In genomic region chr17:76404256-76404655, GRCh38 we compare ENCODE assay signal across 22 cellular contexts. TPM values are rescaled to one million over a fixed set of nuclear protein-coding genes. Genes with fewer than 3 reads are reported as not detected.
A peak's percentile ranks its signal among the peaks of the same experiment; 100 is the strongest.
DNase-seq lines count a peak whose midpoint lies in the region; ATAC-seq and TF ChIP-seq lines count a peak whose summit lies in the region.
"Had no signal": no experiment of that assay in that cellular context is flagged by ENCODE, and none has a peak within 500 bp of the region (broad histone marks: within the 10 kb centered on the region; RNA-seq: fewer than 3 reads in every experiment).

No MANE protein-coding gene starts in this region.

- CTCF ChIA-PET in activated naive CD4-positive, alpha-beta T cell treated with anti-CD3 and anti-CD28 coated beads for 36 hours (lab: Charles Lee), result interaction anchor here (1.1 to 2.3 kb wide), 4 partner anchors 18 to 105 kb away, joined by 3 to 6 read pairs (median 4); no protein-coding TSS in a partner anchor

- H3K9me3 Mint-ChIP-seq in activated T-helper 17 cell treated with anti-CD3 and anti-CD28 coated beads, Interleukin-2, amount 50 U/mL, for 72 hours, result no peaks in the 10 kb centered on the region
- H3K9me3 Mint-ChIP-seq in activated naive CD4-positive, alpha-beta T cell treated with anti-CD3 and anti-CD28 coated beads for 36 hours, result no peaks in the 10 kb centered on the region
- H3K9me3 Mint-ChIP-seq in type B pancreatic cell, result no peaks in the 10 kb centered on the region

- DNase-seq in heart left ventricle (peak in 1 of 5 donors; percentile 20), islet precursor cell (peak; percentile 32), gastrocnemius medialis (peak in 1 of 2 donors; percentile 39), type B pancreatic cell (ENCODE audit: extremely low spot score, unreplicated experiment) (no peak)
- DNase-seq in activated naive CD4-positive, alpha-beta T cell treated with anti-CD3 and anti-CD28 coated beads for 36 hours, result no peak
- DNase-seq: EL, GF-D8, GOT3, Karpas-422, MV-4-11, NCI-H1105 treated with DMSO at 0.1 percent for 48 hours, NCI-H2029 treated with DMSO at 0.1 percent for 48 hours, NCI-H345, NCI-H524, NCI-H82 had no signal

- H3K27ac Mint-ChIP-seq in activated T-helper 17 cell treated with anti-CD3 and anti-CD28 coated beads, Interleukin-2, amount 50 U/mL, for 72 hours, result peak overlapping the region; percentile 28
- H3K27ac Mint-ChIP-seq in activated naive CD4-positive, alpha-beta T cell treated with anti-CD3 and anti-CD28 coated beads for 36 hours, result no peak overlapping the region
- no peak overlapping the region for H3K27ac Mint-ChIP-seq in type B pancreatic cell
- H3K27ac Mint-ChIP-seq: B cell had no signal

- H3K36me3 Mint-ChIP-seq in activated T-helper 17 cell treated with anti-CD3 and anti-CD28 coated beads, Interleukin-2, amount 50 U/mL, for 72 hours (ENCODE audit: low read depth), result peaks cover 56% of the 10 kb centered on the region
- peaks cover 22% of the 10 kb centered on the region for H3K36me3 Mint-ChIP-seq in activated naive CD4-positive, alpha-beta T cell treated with anti-CD3 and anti-CD28 coated beads for 36 hours (ENCODE audit: low read depth)
- H3K36me3 Mint-ChIP-seq in type B pancreatic cell, result peaks cover 29% of the 10 kb centered on the region

- H3K27me3 Mint-ChIP-seq in activated T-helper 17 cell treated with anti-CD3 and anti-CD28 coated beads, Interleukin-2, amount 50 U/mL, for 72 hours, result no peaks in the 10 kb centered on the region
- no peaks in the 10 kb centered on the region for H3K27me3 Mint-ChIP-seq in activated naive CD4-positive, alpha-beta T cell treated with anti-CD3 and anti-CD28 coated beads for 36 hours (ENCODE audit: low read depth)
- no peaks in the 10 kb centered on the region for H3K27me3 Mint-ChIP-seq in type B pancreatic cell
- H3K27me3 Mint-ChIP-seq: B cell had no signal

- no peak overlapping the region for H3K4me3 Mint-ChIP-seq in activated T-helper 17 cell treated with anti-CD3 and anti-CD28 coated beads, Interleukin-2, amount 50 U/mL, for 72 hours
- no peak overlapping the region for H3K4me3 Mint-ChIP-seq in activated naive CD4-positive, alpha-beta T cell treated with anti-CD3 and anti-CD28 coated beads for 36 hours
- H3K4me3 Mint-ChIP-seq in type B pancreatic cell, result no peak overlapping the region
- H3K4me3 Mint-ChIP-seq: CD14-positive monocyte had no signal

- intact Hi-C loops in heart left ventricle (cut with DNase I), result loop anchor here in 2 of 10 donors (10.0 kb wide), 1 partner anchor 101 kb away; the partner anchor contains the start of gene RHBDF2 (in 2 of the 2)
- intact Hi-C loops in gastrocnemius medialis (cut with DNase I; ENCODE audit: low total_unique reads), result loop anchor here (10.0 kb wide), 1 partner anchor 279 kb away; no protein-coding TSS in a partner anchor
- intact Hi-C loops in activated naive CD4-positive, alpha-beta T cell treated with anti-CD3 and anti-CD28 coated beads for 36 hours (cut with micrococcal nuclease), result no loop called here

- 81 to 89% (median 86%) methylated on average over 6 of the region's 6 CpGs for WGBS in heart left ventricle, 4 donors

- H3K4me3 ChIP-seq in heart left ventricle, result no peak overlapping the region
- no peak overlapping the region for H3K4me3 ChIP-seq in gastrocnemius medialis
- H3K4me3 ChIP-seq: A549 had no signal

- peak overlapping the region in 10 of 12 donors; percentile 22 to 91 (median 64) for H3K27ac ChIP-seq in heart left ventricle
- H3K27ac ChIP-seq in gastrocnemius medialis, result peak overlapping the region; percentile 45 to 78 (median 68)
- H3K27ac ChIP-seq: A549 had no signal

- no peak for TF ChIP-seq POLR2A in heart left ventricle (IDR thresholded peaks at IDR 0.05)
- no peak for TF ChIP-seq POLR2A in gastrocnemius medialis (IDR thresholded peaks at IDR 0.05)

- in situ Hi-C loops in gastrocnemius medialis (cut with MboI; ENCODE audit: low sequenced_read_pairs in 4 of 4), result loop anchor here in 1 of 4 donors (5.0 kb wide), 1 partner anchor 102 kb away; no protein-coding TSS in a partner anchor

- H3K4me1 Mint-ChIP-seq in activated T-helper 17 cell treated with anti-CD3 and anti-CD28 coated beads, Interleukin-2, amount 50 U/mL, for 72 hours, result peaks cover 6% of the 10 kb centered on the region
- H3K4me1 Mint-ChIP-seq in activated naive CD4-positive, alpha-beta T cell treated with anti-CD3 and anti-CD28 coated beads for 36 hours (ENCODE audit: low read depth), result peaks cover 8% of the 10 kb centered on the region
- H3K4me1 Mint-ChIP-seq in type B pancreatic cell (ENCODE audit: unreplicated experiment), result peaks cover 11% of the 10 kb centered on the region

- H3K9me3 ChIP-seq in heart left ventricle (no peaks in the 10 kb centered on the region), gastrocnemius medialis (no peaks in the 10 kb centered on the region)
- H3K9me3 ChIP-seq: A549 had no signal

- peaks cover 0 to 62% (median 53%) of the 10 kb centered on the region in 9 donors for H3K36me3 ChIP-seq in heart left ventricle
- peaks cover 0 to 43% of the 10 kb centered on the region in 2 donors for H3K36me3 ChIP-seq in gastrocnemius medialis

- no peak for ATAC-seq in activated T-helper 17 cell treated with anti-CD3 and anti-CD28 coated beads, Interleukin-2, amount 50 U/mL, for 72 hours (replicated peaks)
- no peak for ATAC-seq in heart left ventricle
- peak; percentile 24 to 60 for ATAC-seq in gastrocnemius medialis
- ATAC-seq in HG02571 (IDR thresholded peaks at IDR 0.05; ENCODE audit: unreplicated experiment), result no peak
- no peak for ATAC-seq in GM19397 (IDR thresholded peaks at IDR 0.05; ENCODE audit: unreplicated experiment)
- ATAC-seq: A549, Panc1 had no signal

- H3K27me3 ChIP-seq in heart left ventricle (no peaks in the 10 kb centered on the region), gastrocnemius medialis (no peaks in the 10 kb centered on the region)

- TF ChIP-seq CTCF in heart left ventricle (IDR thresholded peaks at IDR 0.05), result no peak
- no peak for TF ChIP-seq CTCF in gastrocnemius medialis (IDR thresholded peaks at IDR 0.05 in 4 of 5, conservative IDR thresholded peaks at IDR 0.05 in 1 of 5)
- TF ChIP-seq CTCF in type B pancreatic cell (conservative IDR thresholded peaks at IDR 0.05), result no peak

- H3K4me1 ChIP-seq in heart left ventricle, result peaks cover 0 to 69% (median 37%) of the 10 kb centered on the region in 12 donors
- H3K4me1 ChIP-seq in gastrocnemius medialis, result peaks cover 35 to 44% of the 10 kb centered on the region in 2 donors
- H3K4me1 ChIP-seq: A549 had no signal

RNA-seq across cellular contexts. Expression of gene SPHK1, which starts 19.8 kb away (rescaled TPM):
- 10 to 100 TPM; 10.5 to 12.4 TPM for total RNA-seq in activated T-helper 17 cell treated with anti-CD3 and anti-CD28 coated beads, Interleukin-2, amount 50 U/mL, for 72 hours
- total RNA-seq in heart left ventricle (10 to 100 TPM in 3 of 9 donors, 1 to 10 TPM in 6; 2.6 to 13.8 (median 4.6) TPM), gastrocnemius medialis (1 to 10 TPM in 3 of 4 donors, under 1 TPM in 1; 0.66 to 5.0 (median 2.5) TPM), type B pancreatic cell (ENCODE audit: low replicate concordance) (4.3 and 26.8 TPM in 2 replicates)
- polyA plus RNA-seq in heart left ventricle, result 10 to 100 TPM in 1 of 2 donors, 1 to 10 TPM in 1; 2.6 to 20.5 TPM
- 1 to 10 TPM; 9.0 to 9.2 TPM for total RNA-seq in activated naive CD4-positive, alpha-beta T cell treated with anti-CD3 and anti-CD28 coated beads for 36 hours

RNA-seq across cellular contexts. Expression of gene UBE2O, which starts 48.7 kb away (rescaled TPM):
- 10 to 100 TPM; 35.3 to 38.7 TPM for total RNA-seq in activated T-helper 17 cell treated with anti-CD3 and anti-CD28 coated beads, Interleukin-2, amount 50 U/mL, for 72 hours
- total RNA-seq in heart left ventricle (10 to 100 TPM; 23.0 to 36.1 (median 31.8) TPM), gastrocnemius medialis (10 to 100 TPM; 16.4 to 46.5 (median 32.4) TPM), type B pancreatic cell (ENCODE audit: low replicate concordance) (38.5 and 51.5 TPM in 2 replicates)
- polyA plus RNA-seq in heart left ventricle, result 10 to 100 TPM; 16.0 to 19.3 TPM
- total RNA-seq in activated naive CD4-positive, alpha-beta T cell treated with anti-CD3 and anti-CD28 coated beads for 36 hours, result 10 to 100 TPM; 18.8 TPM

RNA-seq across cellular contexts. Expression of gene PRPSAP1, which starts 50.5 kb away (rescaled TPM):
- total RNA-seq in activated T-helper 17 cell treated with anti-CD3 and anti-CD28 coated beads, Interleukin-2, amount 50 U/mL, for 72 hours, result 10 to 100 TPM; 24.5 to 29.7 TPM
- total RNA-seq in heart left ventricle, result 10 to 100 TPM; 28.2 to 39.7 (median 30.9) TPM
- polyA plus RNA-seq in heart left ventricle, result 10 to 100 TPM; 22.7 to 36.1 TPM
- 10 to 100 TPM; 10.2 to 23.4 (median 15.9) TPM for total RNA-seq in gastrocnemius medialis
- total RNA-seq in activated naive CD4-positive, alpha-beta T cell treated with anti-CD3 and anti-CD28 coated beads for 36 hours, result 10 to 100 TPM; 30.1 to 33.3 TPM
- total RNA-seq in type B pancreatic cell (ENCODE audit: low replicate concordance), result 45.3 and 82.0 TPM in 2 replicates

Comparison
In these comparisons a context has a peak if more than half of its experiments do, and no peak if none do; other contexts are left out.
1. ATAC-seq: peak in gastrocnemius medialis (2 of 2); none in activated T-helper 17 cell treated with anti-CD3 and anti-CD28 coated beads, Interleukin-2, amount 50 U/mL, for 72 hours (single experiment), heart left ventricle (0 of 4), HG02571 (single experiment) and GM19397 (single experiment).